Comparison of ENCODE assay signal across 8 cellular contexts in genomic region chr4:6548201-6548881, GRCh38. TPM values are rescaled to one million over a fixed set of nuclear protein-coding genes. Genes with fewer than 3 reads are reported as not detected.
DNase-seq lines count a peak whose midpoint lies in the region; ATAC-seq, FAIRE-seq and TF ChIP-seq lines count a peak whose summit lies in the region.

No MANE protein-coding gene starts in this region.

- H3K27ac ChIP-seq in SK-N-SH (ENCODE audit: low read depth in 2 of 2, low read length in 1 of 2) (peak overlapping the region in 1 of 2 experiments; percentile 31; a peak in 1 of 4 replicates), tibial artery (no peak overlapping the region)

- H3K27me3 ChIP-seq in SK-N-SH (ENCODE audit: insufficient read depth) (no peaks in the 10 kb centered on the region), tibial artery (peaks cover 0 to 53% of the 10 kb centered on the region in 2 donors)

- H3K36me3 ChIP-seq in SK-N-SH (replicated peaks in 1 of 2; ENCODE audit: control insufficient read depth in 1 of 2, insufficient read depth in 2 of 2, low read length in 1 of 2) (no peaks in the 10 kb centered on the region), tibial artery (no peaks in the 10 kb centered on the region)

- H3K27me3 Mint-ChIP-seq in activated T-cell treated with anti-CD3 and anti-CD28 coated beads, Interleukin-2, amount 50 U/mL, for 72 hours (ENCODE audit: low read depth): peaks cover 40% of the 10 kb centered on the region

- no peaks in the 10 kb centered on the region for H3K79me2 ChIP-seq in SK-N-SH (ENCODE audit: insufficient read depth)

- no peak overlapping the region for H2AFZ ChIP-seq in SK-N-SH (ENCODE audit: low read depth)

- intact Hi-C loops in tibial artery (cut with DNase I; ENCODE audit: low total_unique reads): no loop called here

- TF ChIP-seq RAD21 in SK-N-SH (IDR thresholded peaks at IDR 0.05; ENCODE audit: low read length): peak; percentile 62

- no peak for FAIRE-seq in HTR-8/SVneo (lab: Jason Lieb, UNC)

- DNase-seq in DMS79 treated with DMSO at 0.1 percent for 48 hours (lab: John Stamatoyannopoulos, UW): peak; percentile 10
- peak; percentile 44 for DNase-seq in HTR-8/SVneo (ENCODE audit: insufficient read length, low spot score)
- DNase-seq in SK-N-SH: peak; percentile 78
- DNase-seq in hepatic stellate cell (ENCODE audit: low spot score): peak; percentile 59
- DNase-seq in activated T-cell treated with anti-CD3 and anti-CD28 coated beads, Interleukin-2, amount 50 U/mL, for 72 hours: no peak
- no peak for DNase-seq in stimulated activated CD4-positive, alpha-beta T cell treated with anti-CD3 and anti-CD28 coated beads, Interleukin-4, amount 100 ng/mL, for 4 hours
- DNase-seq in tibial artery: no peak

- no peak overlapping the region for H3K27ac Mint-ChIP-seq in activated T-cell treated with anti-CD3 and anti-CD28 coated beads, Interleukin-2, amount 50 U/mL, for 72 hours

- peaks cover 9 to 10% of the 10 kb centered on the region in 2 donors for H3K9me3 Mint-ChIP-seq in activated T-cell treated with anti-CD3 and anti-CD28 coated beads, Interleukin-2, amount 50 U/mL, for 72 hours

- H3K9me3 ChIP-seq in SK-N-SH (no peaks in the 10 kb centered on the region), tibial artery (peaks cover 0 to 17% (median 14%) of the 10 kb centered on the region in 3 donors)

- no peaks in the 10 kb centered on the region for H3K9me2 ChIP-seq in SK-N-SH

- 0 out of 2 replicates have a peak, but pooled peaks cover 3% of the 10 kb centered on the region for H4K20me1 ChIP-seq in SK-N-SH (ENCODE audit: insufficient read depth)

- H3K4me3 ChIP-seq in SK-N-SH (ENCODE audit: low read depth in 2 of 2, low read length in 1 of 2): no peak overlapping the region; a peak in 1 of 4 replicates
- no peak overlapping the region for H3K4me3 ChIP-seq in tibial artery

- ATAC-seq in GM18868 (IDR thresholded peaks at IDR 0.05; ENCODE audit: unreplicated experiment): no peak
- no peak for ATAC-seq in activated T-cell treated with anti-CD3 and anti-CD28 coated beads, Interleukin-2, amount 50 U/mL, for 72 hours (replicated peaks in 1 of 2)

- TF ChIP-seq CTCF in SK-N-SH (IDR thresholded peaks at IDR 0.05) (no peak), tibial artery (IDR thresholded peaks at IDR 0.05) (no peak)

- H3K4me1 ChIP-seq in SK-N-SH (ENCODE audit: control insufficient read depth in 1 of 2, insufficient read depth in 2 of 2, low read depth in 1 of 2, low read length in 1 of 2): peaks cover 0 to 20% of the 10 kb centered on the region in 2 experiments; a peak in 1 of 4 replicates
- H3K4me1 ChIP-seq in tibial artery: no peaks in the 10 kb centered on the region

- no peak overlapping the region for H3K9ac ChIP-seq in SK-N-SH

- WGBS in SK-N-SH (ENCODE audit: low lambda C conversion rate): 63% methylated on average over 7 of the region's 8 CpGs

- no peak overlapping the region for H3K4me2 ChIP-seq in SK-N-SH

- no peak overlapping the region for H3K4me3 Mint-ChIP-seq in activated T-cell treated with anti-CD3 and anti-CD28 coated beads, Interleukin-2, amount 50 U/mL, for 72 hours

- no peaks in the 10 kb centered on the region for H3F3A ChIP-seq in SK-N-SH (replicated peaks; ENCODE audit: insufficient read depth)

- no peaks in the 10 kb centered on the region for H3K4me1 Mint-ChIP-seq in activated T-cell treated with anti-CD3 and anti-CD28 coated beads, Interleukin-2, amount 50 U/mL, for 72 hours (ENCODE audit: low read depth)

- TF ChIP-seq EP300 in SK-N-SH (IDR thresholded peaks at IDR 0.05; ENCODE audit: borderline replicate concordance in 1 of 2, low read depth in 1 of 2, low read length in 1 of 2): no peak

- POLR2A ChIA-PET in SK-N-SH (lab: Yijun Ruan, JAX): interaction anchor here (1.2 to 1.7 kb wide), 2 partner anchors 27 to 95 kb away, joined by 3 to 6 read pairs; partner anchors contain the start of gene MAN2B2

- CTCF ChIA-PET in SK-N-SH (lab: Yijun Ruan, JAX): interaction anchor here (0.6 to 12.9 kb wide), 35 partner anchors 8 to 551 kb away, joined by 3 to 248 read pairs (median 4); partner anchors contain the start of genes MAN2B2, MRFAP1 and PPP2R2C

- H3K36me3 Mint-ChIP-seq in activated T-cell treated with anti-CD3 and anti-CD28 coated beads, Interleukin-2, amount 50 U/mL, for 72 hours (ENCODE audit: insufficient read depth in 2 of 2): peaks cover 7 to 8% of the 10 kb centered on the region in 2 donors

TF ChIP-seq in SK-N-SH, 30 proteins besides CTCF, POLR2A, EP300 and RAD21:
- TF ChIP-seq SMC3 (IDR thresholded peaks at IDR 0.05; ENCODE audit: low read depth, low read length): peak; percentile 23; the same call in 1 of the 2 replicates
- TF ChIP-seq TAF1 (IDR thresholded peaks at IDR 0.05; ENCODE audit: borderline replicate concordance, low read depth, low read length): no peak

RNA-seq across cellular contexts. Expression of gene MAN2B2, which starts 26.6 kb away (rescaled TPM):
- 18.5 and 24.9 TPM in 2 replicates for polyA plus RNA-seq in SK-N-SH (2012; rRNA removed)
- polyA plus RNA-seq in SK-N-SH (2012; cell fraction: cytosol; rRNA removed): 12.5 and 18.6 TPM in 2 replicates
- polyA plus RNA-seq in SK-N-SH (2012; cell fraction: nucleus; rRNA removed): 30.0 and 30.3 TPM in 2 replicates
- 10 to 100 TPM; 11.9 to 21.9 TPM for total RNA-seq in activated T-cell treated with anti-CD3 and anti-CD28 coated beads, Interleukin-2, amount 50 U/mL, for 72 hours

Comparison
In these comparisons a context has a peak if more than half of its experiments do, and no peak if none do; other contexts are left out.
1. DNase-seq: peak in DMS79 treated with DMSO at 0.1 percent for 48 hours (single experiment), HTR-8/SVneo (single experiment), SK-N-SH (single experiment) and hepatic stellate cell (single experiment); none in activated T-cell treated with anti-CD3 and anti-CD28 coated beads, Interleukin-2, amount 50 U/mL, for 72 hours (0 of 2), stimulated activated CD4-positive, alpha-beta T cell treated with anti-CD3 and anti-CD28 coated beads, Interleukin-4, amount 100 ng/mL, for 4 hours (0 of 2) and tibial artery (0 of 2).